ENCODE assay signal across 16 cellular contexts in genomic region chr18:38023871-38024270, GRCh38.
DNase-seq lines count a peak whose midpoint lies in the region; ATAC-seq and TF ChIP-seq lines count a peak whose summit lies in the region.
"Had no signal": no experiment of that assay in that cellular context is flagged by ENCODE, and none has a peak within 500 bp of the region (broad histone marks: within the 10 kb centered on the region; RNA-seq: fewer than 3 reads in every experiment).

No MANE protein-coding gene starts in this region.

- no peak for TF ChIP-seq CTCF in epithelial cell of proximal tubule (conservative IDR thresholded peaks at IDR 0.05; ENCODE audit: low read depth, low read length)

- DNase-seq in HK-2 (ENCODE audit: unreplicated experiment): peak; percentile 8
- peak; percentile 54 for DNase-seq in epithelial cell of proximal tubule (ENCODE audit: low read depth)
- DNase-seq in kidney glomerular epithelial cell (lab: John Stamatoyannopoulos, UW): peak; percentile 21
- DNase-seq in HT-29 (ENCODE audit: low spot score): no peak
- no peak for DNase-seq in activated gamma-delta T cell treated with Interleukin-2 at 50 U/mL for 16 hours
- DNase-seq in iPS-NIHi11 (ENCODE audit: low spot score): no peak
- DNase-seq: Caco-2; CD4-positive, CD25-positive, alpha-beta regulatory T cell; CD8-positive, alpha-beta T cell; DMS153; DND-41; GOT3; HFFc6 had no signal

- H3K4me3 ChIP-seq in epithelial cell of proximal tubule (ENCODE audit: low read depth, low read length): no peak overlapping the region
- H3K4me3 ChIP-seq: BLaER1, HAP-1 had no signal

- ATAC-seq in GM21786 (IDR thresholded peaks at IDR 0.05; ENCODE audit: unreplicated experiment): no peak
- ATAC-seq: CD8-positive, alpha-beta T cell had no signal

Comparison
In these comparisons a context has a peak if more than half of its experiments do, and no peak if none do; other contexts are left out.
1. DNase-seq: peak in HK-2 (single experiment), epithelial cell of proximal tubule (single experiment) and kidney glomerular epithelial cell (single experiment); none in HT-29 (single experiment), activated gamma-delta T cell treated with Interleukin-2 at 50 U/mL for 16 hours (single experiment) and iPS-NIHi11 (single experiment).